Comparison of ENCODE assay signal across 26 cellular contexts in genomic region chr6:36492621-36493020, GRCh38. TPM values are rescaled to one million over a fixed set of nuclear protein-coding genes. Genes with fewer than 3 reads are reported as not detected.
DNase-seq lines count a peak whose midpoint lies in the region; ATAC-seq, FAIRE-seq and TF ChIP-seq lines count a peak whose summit lies in the region.
"Had no signal": no experiment of that assay in that cellular context is flagged by ENCODE, and none has a peak within 500 bp of the region (broad histone marks: within the 10 kb centered on the region; RNA-seq: fewer than 3 reads in every experiment).

No MANE protein-coding gene starts in this region.

- DNase-seq in activated T-cell treated with anti-CD3 and anti-CD28 coated beads, Interleukin-2, amount 50 U/mL, for 24 hours = no peak
- no peak for DNase-seq in activated T-cell treated with anti-CD3 and anti-CD28 coated beads, Interleukin-2, amount 50 U/mL, for 48 hours
- DNase-seq in MV-4-11 (lab: John Stamatoyannopoulos, UW) (peak; percentile 89), astrocyte (ENCODE audit: low read depth) (no peak), PC-9 (no peak), heart right ventricle (no peak)
- DNase-seq in stimulated activated effector memory CD8-positive, alpha-beta T cell treated with anti-CD3 and anti-CD28 coated beads, Interleukin-12 subunit alpha, Interleukin-12 subunit beta, amount 100 ng/mL, for 72 hours (ENCODE audit: low spot score in 2 of 2) = no peak
- DNase-seq: C1 segment of cervical spinal cord; cortex of kidney; foreskin keratinocyte; GF-D8; kidney glomerular epithelial cell; MG63; NCI-H1930; NCI-H345; stimulated activated CD4-positive, alpha-beta T cell treated with anti-CD3 and anti-CD28 coated beads, Interleukin-2, amount 100 ng/mL, for 48 hours; stomach had no signal

- peaks cover 91% of the 10 kb centered on the region for H3K36me3 Mint-ChIP-seq in activated T-cell treated with anti-CD3 and anti-CD28 coated beads, Interleukin-2, amount 50 U/mL, for 24 hours (ENCODE audit: low read depth)
- H3K36me3 Mint-ChIP-seq in astrocyte (ENCODE audit: low read depth, unreplicated experiment) = peaks cover 20% of the 10 kb centered on the region
- peaks cover 88% of the 10 kb centered on the region for H3K36me3 Mint-ChIP-seq in stimulated activated effector memory CD8-positive, alpha-beta T cell treated with anti-CD3 and anti-CD28 coated beads, Interleukin-12 subunit alpha, Interleukin-12 subunit beta, amount 100 ng/mL, for 72 hours

- peaks cover 32% of the 10 kb centered on the region for H4K20me1 ChIP-seq in astrocyte (ENCODE audit: insufficient read depth, low read length)
- H4K20me1 ChIP-seq in PC-9 (ENCODE audit: insufficient read depth) = no peaks in the 10 kb centered on the region; the same call in 1 of the 2 replicates

- H3K4me3 Mint-ChIP-seq in activated T-cell treated with anti-CD3 and anti-CD28 coated beads, Interleukin-2, amount 50 U/mL, for 24 hours = no peak overlapping the region
- no peak overlapping the region for H3K4me3 Mint-ChIP-seq in astrocyte (ENCODE audit: unreplicated experiment)
- H3K4me3 Mint-ChIP-seq in stimulated activated effector memory CD8-positive, alpha-beta T cell treated with anti-CD3 and anti-CD28 coated beads, Interleukin-12 subunit alpha, Interleukin-12 subunit beta, amount 100 ng/mL, for 72 hours = no peak overlapping the region
- H3K4me3 Mint-ChIP-seq: memory B cell, nephron had no signal

- FAIRE-seq in astrocyte (lab: Jason Lieb, UNC) = no peak
- FAIRE-seq: GM19239 had no signal

- H3K27ac ChIP-seq in astrocyte (ENCODE audit: low read depth, low read length) (no peak overlapping the region), PC-9 (no peak overlapping the region), heart right ventricle (peak overlapping the region in 1 of 10 donors; percentile 77)
- H3K27ac ChIP-seq: foreskin keratinocyte had no signal

- 87 to 94% methylated on average over 1 of the region's 1 CpG for WGBS in heart right ventricle, 2 donors

- POLR2A ChIA-PET in PC-9 (lab: Charles Lee; ENCODE audit: unreplicated experiment) = no interaction called here

- H3K9ac ChIP-seq in astrocyte (ENCODE audit: low read length) = no peak overlapping the region

- no peaks in the 10 kb centered on the region for H3K9me3 ChIP-seq in astrocyte (ENCODE audit: insufficient read depth, low read depth, low read length)
- H3K9me3 ChIP-seq in PC-9 (ENCODE audit: insufficient read depth, low read depth) = no peaks in the 10 kb centered on the region
- no peaks in the 10 kb centered on the region for H3K9me3 ChIP-seq in heart right ventricle
- H3K9me3 ChIP-seq: breast epithelium, MG63, stomach had no signal

- H3K4me3 ChIP-seq in astrocyte (ENCODE audit: insufficient read depth, low read depth, low read length) (no peak overlapping the region), PC-9 (no peak overlapping the region), heart right ventricle (no peak overlapping the region)
- H3K4me3 ChIP-seq: breast epithelium, MG63, stomach had no signal

- no peaks in the 10 kb centered on the region for H3K9me3 Mint-ChIP-seq in activated T-cell treated with anti-CD3 and anti-CD28 coated beads, Interleukin-2, amount 50 U/mL, for 24 hours
- no peaks in the 10 kb centered on the region for H3K9me3 Mint-ChIP-seq in astrocyte (ENCODE audit: unreplicated experiment)
- no peaks in the 10 kb centered on the region for H3K9me3 Mint-ChIP-seq in stimulated activated effector memory CD8-positive, alpha-beta T cell treated with anti-CD3 and anti-CD28 coated beads, Interleukin-12 subunit alpha, Interleukin-12 subunit beta, amount 100 ng/mL, for 72 hours
- H3K9me3 Mint-ChIP-seq: memory B cell, nephron had no signal

- H3K4me1 Mint-ChIP-seq in activated T-cell treated with anti-CD3 and anti-CD28 coated beads, Interleukin-2, amount 50 U/mL, for 24 hours (ENCODE audit: low read depth) = peaks cover 44% of the 10 kb centered on the region
- H3K4me1 Mint-ChIP-seq in astrocyte (ENCODE audit: low read depth, unreplicated experiment) = peaks cover 17% of the 10 kb centered on the region
- peaks cover 15% of the 10 kb centered on the region for H3K4me1 Mint-ChIP-seq in stimulated activated effector memory CD8-positive, alpha-beta T cell treated with anti-CD3 and anti-CD28 coated beads, Interleukin-12 subunit alpha, Interleukin-12 subunit beta, amount 100 ng/mL, for 72 hours
- H3K4me1 Mint-ChIP-seq: memory B cell had no signal

- H2AFZ ChIP-seq in astrocyte (ENCODE audit: low read depth, low read length) = no peak overlapping the region
- H2AFZ ChIP-seq in PC-9 = no peak overlapping the region

- no peaks in the 10 kb centered on the region for H3K27me3 ChIP-seq in astrocyte (ENCODE audit: insufficient read depth, low read length)
- H3K27me3 ChIP-seq in PC-9 (ENCODE audit: insufficient read depth, low read depth) = no peaks in the 10 kb centered on the region
- H3K27me3 ChIP-seq in heart right ventricle = no peaks in the 10 kb centered on the region
- H3K27me3 ChIP-seq: breast epithelium, foreskin keratinocyte, MG63, stomach had no signal

- CTCF ChIA-PET in PC-9 (lab: Charles Lee) = interaction anchor here (0.6 kb wide), 1 partner anchor 62 kb away, joined by 3 read pairs; no protein-coding TSS in a partner anchor

- intact Hi-C loops in PC-9 (cut with micrococcal nuclease; ENCODE audit: unreplicated experiment) (loop anchor here (5.0 kb wide), 1 partner anchor 70 kb away; no protein-coding TSS in a partner anchor), heart right ventricle (cut with DNase I) (no loop called here)

- TF ChIP-seq CTCF in astrocyte (IDR thresholded peaks at IDR 0.05; ENCODE audit: insufficient read depth, low read depth, low read length) (no peak), PC-9 (conservative IDR thresholded peaks at IDR 0.05) (no peak), heart right ventricle (IDR thresholded peaks at IDR 0.05) (no peak)

- no peak overlapping the region for H3K4me2 ChIP-seq in astrocyte (ENCODE audit: low read length)
- no peak overlapping the region for H3K4me2 ChIP-seq in PC-9

- ATAC-seq in stimulated activated effector memory CD8-positive, alpha-beta T cell treated with anti-CD3 and anti-CD28 coated beads, Interleukin-12 subunit alpha, Interleukin-12 subunit beta, amount 100 ng/mL, for 72 hours = no peak
- ATAC-seq in heart right ventricle = no peak
- no peak for ATAC-seq in HG03521 (IDR thresholded peaks at IDR 0.05; ENCODE audit: unreplicated experiment)
- ATAC-seq: foreskin keratinocyte, SK-N-SH treated with all-trans-retinoic acid at 6 μM for 48 hours had no signal

- peak overlapping the region; percentile 73 for H3K27ac Mint-ChIP-seq in activated T-cell treated with anti-CD3 and anti-CD28 coated beads, Interleukin-2, amount 50 U/mL, for 24 hours
- peak overlapping the region; percentile 47 for H3K27ac Mint-ChIP-seq in astrocyte (ENCODE audit: unreplicated experiment)
- H3K27ac Mint-ChIP-seq in stimulated activated effector memory CD8-positive, alpha-beta T cell treated with anti-CD3 and anti-CD28 coated beads, Interleukin-12 subunit alpha, Interleukin-12 subunit beta, amount 100 ng/mL, for 72 hours = peak overlapping the region; percentile 74
- H3K27ac Mint-ChIP-seq: memory B cell, nephron had no signal

- H3K27me3 Mint-ChIP-seq in activated T-cell treated with anti-CD3 and anti-CD28 coated beads, Interleukin-2, amount 50 U/mL, for 24 hours = no peaks in the 10 kb centered on the region
- H3K27me3 Mint-ChIP-seq in astrocyte (ENCODE audit: low read depth, unreplicated experiment) = no peaks in the 10 kb centered on the region
- H3K27me3 Mint-ChIP-seq: memory B cell, progenitor cell of endocrine pancreas had no signal

- BruUV-seq in PC-9 (replicated peaks; lab: Mats Ljungman, UMichigan) = no TSS peak

- H3K36me3 ChIP-seq in astrocyte (ENCODE audit: insufficient read depth, low read length) = peaks cover 34% of the 10 kb centered on the region
- H3K36me3 ChIP-seq in PC-9 (ENCODE audit: low read depth) = peaks cover 18% of the 10 kb centered on the region
- peaks cover 0 to 86% (median 33%) of the 10 kb centered on the region in 9 donors for H3K36me3 ChIP-seq in heart right ventricle

- H3K9me2 ChIP-seq in PC-9 (ENCODE audit: insufficient read depth) = no peaks in the 10 kb centered on the region

- no peaks in the 10 kb centered on the region for H3K79me2 ChIP-seq in astrocyte (ENCODE audit: insufficient read depth, low read length)
- no peaks in the 10 kb centered on the region for H3K79me2 ChIP-seq in PC-9 (ENCODE audit: low read depth)

- peaks cover 10% of the 10 kb centered on the region for H3K4me1 ChIP-seq in astrocyte (ENCODE audit: insufficient read depth, low read length)
- H3K4me1 ChIP-seq in PC-9 (replicated peaks; ENCODE audit: insufficient read depth) = peaks cover 18% of the 10 kb centered on the region
- peaks cover 0 to 35% (median 18%) of the 10 kb centered on the region in 9 donors for H3K4me1 ChIP-seq in heart right ventricle
- H3K4me1 ChIP-seq: breast epithelium, foreskin keratinocyte had no signal

- H3F3A ChIP-seq in PC-9 (ENCODE audit: insufficient read depth, low read depth) = peaks cover 43% of the 10 kb centered on the region

RNA-seq across cellular contexts. Expression of gene KCTD20, which starts 49.8 kb away (rescaled TPM):
- total RNA-seq in astrocyte (54.8 and 56.7 TPM in 2 replicates), PC-9 (2021) (34.2 and 42.5 TPM in 2 replicates), heart right ventricle (10 to 100 TPM; 21.4 to 36.6 (median 26.1) TPM)
- 10 to 100 TPM in 1 of 2 donors, 1 to 10 TPM in 1; 8.9 to 13.4 TPM for polyA plus RNA-seq in heart right ventricle

RNA-seq across cellular contexts. Expression of gene PXT1, which starts 50.0 kb away (rescaled TPM):
- total RNA-seq in astrocyte (0.09 and 0.14 TPM in 2 replicates), PC-9 (2021) (not detected in 2 replicates), heart right ventricle (under 1 TPM in 5 of 10 donors, not detected in 5; 0.18 to 0.34 (median 0.23) TPM)
- polyA plus RNA-seq in heart right ventricle = under 1 TPM; 0.15 to 0.26 TPM
- total RNA-seq: foreskin keratinocyte, progenitor cell of endocrine pancreas, skeletal muscle tissue, stomach, urinary bladder had no signal
- polyA plus RNA-seq: foreskin keratinocyte, stomach had no signal

RNA-seq across cellular contexts. Expression of gene STK38, which starts 54.7 kb away (rescaled TPM):
- total RNA-seq in astrocyte = 53.9 and 54.1 TPM in 2 replicates
- 45.7 and 53.3 TPM in 2 replicates for total RNA-seq in PC-9 (2021)
- total RNA-seq in heart right ventricle = 10 to 100 TPM; 13.2 to 23.8 (median 21.5) TPM
- 10 to 100 TPM; 12.9 to 22.1 TPM for polyA plus RNA-seq in heart right ventricle
